In the genomic region with DNA sequence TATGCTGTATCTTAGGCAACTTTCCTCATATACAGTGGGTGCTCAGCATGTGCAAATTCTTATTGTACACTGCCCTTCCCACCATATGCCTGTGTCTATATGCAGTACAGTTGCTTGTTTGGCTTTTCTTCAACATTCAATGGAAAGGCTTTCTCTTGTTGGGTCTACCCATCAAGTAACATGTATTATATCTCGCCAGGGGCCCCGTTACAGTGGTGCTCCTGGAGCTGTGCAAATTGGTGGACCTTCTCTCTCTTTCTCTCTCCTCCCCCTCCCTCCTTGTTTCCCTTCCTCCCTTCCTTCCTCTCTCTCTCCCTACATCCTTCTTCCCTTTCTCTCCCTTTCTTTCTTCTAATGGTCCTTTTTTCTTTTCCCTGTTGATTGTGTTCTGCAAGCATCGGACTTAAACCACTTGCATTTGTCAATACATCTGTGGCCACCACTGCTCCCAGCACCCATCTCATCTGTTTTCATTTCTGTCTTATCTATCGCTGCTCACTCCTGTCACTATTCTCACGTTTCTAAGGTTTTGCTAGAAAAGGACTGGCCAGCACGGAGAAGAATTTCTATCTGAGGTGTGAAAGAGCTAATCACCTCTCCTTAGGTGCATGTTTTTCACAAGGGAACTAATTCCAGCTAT, we compare ENCODE assay signal across 11 cellular contexts. TPM values are rescaled to one million over a fixed set of nuclear protein-coding genes. Genes with fewer than 3 reads are reported as not detected.
DNase-seq lines count a peak whose midpoint lies in the region; ATAC-seq and TF ChIP-seq lines count a peak whose summit lies in the region.
"Had no signal": no experiment of that assay in that cellular context is flagged by ENCODE, and none has a peak within 500 bp of the region (broad histone marks: within the 10 kb centered on the region; RNA-seq: fewer than 3 reads in every experiment).

No MANE protein-coding gene starts in this region.

- no peaks in the 10 kb centered on the region for H3K27me3 ChIP-seq in SU-DHL-6 (ENCODE audit: low read length)
- H3K27me3 ChIP-seq in left lung, result no peaks in the 10 kb centered on the region
- H3K27me3 ChIP-seq in tibial nerve, result no peaks in the 10 kb centered on the region
- H3K27me3 ChIP-seq: brain microvascular endothelial cell, SJSA1 had no signal

- H3K27me3 Mint-ChIP-seq in activated naive CD4-positive, alpha-beta T cell treated with anti-CD3 and anti-CD28 coated beads, Interleukin-2, amount 50 U/mL, for 24 hours, result no peaks in the 10 kb centered on the region

- H3K4me3 ChIP-seq in SU-DHL-6 (ENCODE audit: insufficient read depth, low read length, poor library complexity, severe bottlenecking) (peak overlapping the region; percentile 39), left lung (no peak overlapping the region), tibial nerve (no peak overlapping the region)
- H3K4me3 ChIP-seq: SJSA1 had no signal

- no peak overlapping the region for H2AFZ ChIP-seq in SU-DHL-6 (ENCODE audit: low read depth, low read length, severe bottlenecking)

- intact Hi-C loops in left lung (cut with DNase I), result no loop called here

- no peak for DNase-seq in activated naive CD4-positive, alpha-beta T cell (lab: John Stamatoyannopoulos, UW)
- DNase-seq in left lung (no peak), tibial nerve (ENCODE audit: low spot score in 2 of 2) (no peak), D341Med (ENCODE audit: low spot score) (no peak), nucleus accumbens (lab: John Stamatoyannopoulos, UW) (no peak), GM13977 (ENCODE audit: low spot score) (no peak)
- DNase-seq: brain microvascular endothelial cell, NCI-H446 treated with DMSO at 0.1 percent for 48 hours had no signal

- H3K36me3 Mint-ChIP-seq in activated naive CD4-positive, alpha-beta T cell treated with anti-CD3 and anti-CD28 coated beads, Interleukin-2, amount 50 U/mL, for 24 hours, result peaks cover 39% of the 10 kb centered on the region

- no peaks in the 10 kb centered on the region for H3K9me2 ChIP-seq in SU-DHL-6 (replicated peaks; ENCODE audit: insufficient read depth, low read length)

- H3K4me2 ChIP-seq in SU-DHL-6 (ENCODE audit: low read depth, low read length, poor library complexity, severe bottlenecking), result peak overlapping the region; percentile 71

- TF ChIP-seq EP300 in tibial nerve (IDR thresholded peaks at IDR 0.05), result no peak

- H3K9me3 ChIP-seq in SU-DHL-6 (ENCODE audit: insufficient read depth, low read length) (no peaks in the 10 kb centered on the region), left lung (no peaks in the 10 kb centered on the region), tibial nerve (no peaks in the 10 kb centered on the region)
- H3K9me3 ChIP-seq: SJSA1 had no signal

- TF ChIP-seq POLR2A in tibial nerve (IDR thresholded peaks at IDR 0.05), result no peak

- H3K27ac ChIP-seq in SU-DHL-6 (ENCODE audit: low read depth, low read length), result peak overlapping the region; percentile 95
- peak overlapping the region; percentile 57 to 87 for H3K27ac ChIP-seq in left lung
- H3K27ac ChIP-seq in tibial nerve, result peak overlapping the region in 3 of 4 donors; percentile 61 to 75 (median 66)
- H3K27ac ChIP-seq: brain microvascular endothelial cell, SJSA1 had no signal

- peaks cover 69% of the 10 kb centered on the region for H3K79me2 ChIP-seq in SU-DHL-6 (ENCODE audit: insufficient read depth, low read length)

- H3K4me3 Mint-ChIP-seq in activated naive CD4-positive, alpha-beta T cell treated with anti-CD3 and anti-CD28 coated beads, Interleukin-2, amount 50 U/mL, for 24 hours, result peak overlapping the region; percentile 73

- TF ChIP-seq CTCF in SU-DHL-6 (IDR thresholded peaks at IDR 0.05; ENCODE audit: insufficient read depth, low read length, poor library complexity, severe bottlenecking) (no peak), left lung (IDR thresholded peaks at IDR 0.05) (no peak), tibial nerve (IDR thresholded peaks at IDR 0.05) (no peak), GM13977 (IDR thresholded peaks at IDR 0.05; ENCODE audit: extremely low read depth, insufficient read depth, missing control alignments) (no peak)

- H3K4me1 ChIP-seq in left lung, result peaks cover 35 to 94% of the 10 kb centered on the region in 2 donors
- H3K4me1 ChIP-seq in tibial nerve, result peaks cover 0 to 100% (median 81%) of the 10 kb centered on the region in 4 donors
- H3K4me1 ChIP-seq: SJSA1 had no signal

- peaks cover 90% of the 10 kb centered on the region for H3K4me1 Mint-ChIP-seq in activated naive CD4-positive, alpha-beta T cell treated with anti-CD3 and anti-CD28 coated beads, Interleukin-2, amount 50 U/mL, for 24 hours

- no peaks in the 10 kb centered on the region for H4K20me1 ChIP-seq in SU-DHL-6 (ENCODE audit: low read depth, low read length)

- in situ Hi-C loops in GM13977 (cut with MboI; ENCODE audit: low pct_unique_long_range_greater_than_20kb, low sequenced_read_pairs, unreplicated experiment), result no loop called here

- 75 to 77% methylated on average over 6 of the region's 6 CpGs for WGBS in tibial nerve, 2 donors

- H3K36me3 ChIP-seq in SU-DHL-6 (ENCODE audit: low read length) (0 out of 2 replicates have a peak, but pooled peaks cover 4% of the 10 kb centered on the region), left lung (peaks cover 0 to 26% of the 10 kb centered on the region in 2 donors), tibial nerve (peaks cover 0 to 28% (median 0%) of the 10 kb centered on the region in 3 donors)

- peak overlapping the region; percentile 26; the same call in 1 of the 2 replicates for H3K9ac ChIP-seq in SU-DHL-6 (ENCODE audit: low read length)

- peaks cover 44% of the 10 kb centered on the region for H3F3A ChIP-seq in SU-DHL-6 (ENCODE audit: insufficient read depth)

- H3K9me3 Mint-ChIP-seq in activated naive CD4-positive, alpha-beta T cell treated with anti-CD3 and anti-CD28 coated beads, Interleukin-2, amount 50 U/mL, for 24 hours, result peaks cover 7% of the 10 kb centered on the region

- peak overlapping the region; percentile 98 for H3K27ac Mint-ChIP-seq in activated naive CD4-positive, alpha-beta T cell treated with anti-CD3 and anti-CD28 coated beads, Interleukin-2, amount 50 U/mL, for 24 hours

- no peak for ATAC-seq in left lung

RNA-seq across cellular contexts. Expression of a gene that starts 35.3 kb away (rescaled TPM):
- total RNA-seq in left lung (100 to 1,000 TPM; 240 to 269 TPM), tibial nerve (100 to 1,000 TPM; 338 to 406 (median 350) TPM)
